Comparison of ENCODE assay signal across 1 cellular context in the genomic region with DNA sequence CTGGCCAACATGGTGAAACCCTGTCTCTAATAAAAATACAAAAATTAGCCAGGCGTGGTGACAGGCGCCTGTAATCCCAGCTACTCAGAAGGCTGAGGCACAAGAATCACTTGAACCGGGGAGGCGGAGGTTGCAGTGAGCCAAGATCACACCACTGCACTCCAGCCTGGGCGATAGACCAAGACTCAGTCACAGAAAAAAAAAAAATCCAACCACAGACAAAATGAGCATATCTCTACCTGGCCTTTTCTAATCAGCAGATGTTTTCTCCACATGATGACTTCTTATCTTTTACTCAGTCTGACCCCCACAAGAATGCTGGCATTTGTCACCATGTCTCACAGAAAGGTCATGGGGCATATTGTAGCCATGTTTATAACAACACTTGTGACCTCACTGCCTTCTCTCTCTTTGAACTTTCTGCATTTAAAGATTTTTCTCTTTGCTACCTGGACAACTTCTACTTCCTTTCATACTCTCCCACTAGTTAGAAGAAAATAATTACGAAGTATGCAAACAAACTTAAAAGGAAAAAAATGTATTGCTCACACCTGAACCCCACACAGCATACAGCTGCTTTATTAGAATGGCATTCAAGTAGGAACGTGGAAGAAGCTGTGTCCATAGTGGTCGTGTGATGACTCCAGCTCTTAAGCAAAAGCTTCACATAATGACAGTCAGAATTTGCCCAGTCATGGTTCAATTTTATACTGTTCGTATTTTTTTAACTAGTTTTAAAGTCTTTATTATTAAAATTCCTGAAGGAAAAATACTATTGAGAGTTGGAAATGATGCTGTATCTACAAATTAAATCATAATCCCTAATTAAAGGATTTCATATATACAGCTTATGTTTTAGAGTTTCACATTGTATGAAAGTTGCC.
TF ChIP-seq lines count a peak whose summit lies in the region.

No MANE protein-coding gene starts in this region.

TF ChIP-seq in K562, 482 proteins besides CTCF, POLR2A, EP300 and RAD21 (continued from another document and continues in another):
- TF ChIP-seq SAP30 (IDR thresholded peaks at IDR 0.05; ENCODE audit: borderline replicate concordance, insufficient read depth, low read depth, low read length, poor library complexity, severe bottlenecking) = no peak
- TF ChIP-seq, protein P1, sequence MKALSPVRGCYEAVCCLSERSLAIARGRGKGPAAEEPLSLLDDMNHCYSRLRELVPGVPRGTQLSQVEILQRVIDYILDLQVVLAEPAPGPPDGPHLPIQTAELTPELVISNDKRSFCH (CRISPR knock-in tag; IDR thresholded peaks at IDR 0.05) = no peak
- TF ChIP-seq, protein P1 (tag; IDR thresholded peaks at IDR 0.05) = no peak
- no peak for TF ChIP-seq KLF1 (tag; IDR thresholded peaks at IDR 0.05)
- TF ChIP-seq, protein P2, sequence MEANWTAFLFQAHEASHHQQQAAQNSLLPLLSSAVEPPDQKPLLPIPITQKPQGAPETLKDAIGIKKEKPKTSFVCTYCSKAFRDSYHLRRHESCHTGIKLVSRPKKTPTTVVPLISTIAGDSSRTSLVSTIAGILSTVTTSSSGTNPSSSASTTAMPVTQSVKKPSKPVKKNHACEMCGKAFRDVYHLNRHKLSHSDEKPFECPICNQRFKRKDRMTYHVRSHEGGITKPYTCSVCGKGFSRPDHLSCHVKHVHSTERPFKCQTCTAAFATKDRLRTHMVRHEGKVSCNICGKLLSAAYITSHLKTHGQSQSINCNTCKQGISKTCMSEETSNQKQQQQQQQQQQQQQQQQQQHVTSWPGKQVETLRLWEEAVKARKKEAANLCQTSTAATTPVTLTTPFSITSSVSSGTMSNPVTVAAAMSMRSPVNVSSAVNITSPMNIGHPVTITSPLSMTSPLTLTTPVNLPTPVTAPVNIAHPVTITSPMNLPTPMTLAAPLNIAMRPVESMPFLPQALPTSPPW (CRISPR knock-in tag; IDR thresholded peaks at IDR 0.05) = no peak
- TF ChIP-seq ARID1B (IDR thresholded peaks at IDR 0.05) = 0 out of 2 replicates have a peak, but pooled peaks have one; percentile 26
- TF ChIP-seq PHTF2 (CRISPR knock-in tag; IDR thresholded peaks at IDR 0.05) = no peak
- no peak for TF ChIP-seq FOXJ2 (tag; IDR thresholded peaks at IDR 0.05)
- no peak for TF ChIP-seq PPARD (CRISPR knock-in tag; IDR thresholded peaks at IDR 0.05)
- TF ChIP-seq NR2C1 (IDR thresholded peaks at IDR 0.05) = peak; percentile 42; the same call in 1 of the 2 replicates
- TF ChIP-seq NR2C1 (tag; IDR thresholded peaks at IDR 0.05) = peak; percentile 82
- no peak for TF ChIP-seq MYBL2 (IDR thresholded peaks at IDR 0.05; ENCODE audit: low read depth)
- no peak for TF ChIP-seq MYBL2 (CRISPR knock-in tag; IDR thresholded peaks at IDR 0.05; ENCODE audit: borderline replicate concordance)
- TF ChIP-seq, protein P3, sequence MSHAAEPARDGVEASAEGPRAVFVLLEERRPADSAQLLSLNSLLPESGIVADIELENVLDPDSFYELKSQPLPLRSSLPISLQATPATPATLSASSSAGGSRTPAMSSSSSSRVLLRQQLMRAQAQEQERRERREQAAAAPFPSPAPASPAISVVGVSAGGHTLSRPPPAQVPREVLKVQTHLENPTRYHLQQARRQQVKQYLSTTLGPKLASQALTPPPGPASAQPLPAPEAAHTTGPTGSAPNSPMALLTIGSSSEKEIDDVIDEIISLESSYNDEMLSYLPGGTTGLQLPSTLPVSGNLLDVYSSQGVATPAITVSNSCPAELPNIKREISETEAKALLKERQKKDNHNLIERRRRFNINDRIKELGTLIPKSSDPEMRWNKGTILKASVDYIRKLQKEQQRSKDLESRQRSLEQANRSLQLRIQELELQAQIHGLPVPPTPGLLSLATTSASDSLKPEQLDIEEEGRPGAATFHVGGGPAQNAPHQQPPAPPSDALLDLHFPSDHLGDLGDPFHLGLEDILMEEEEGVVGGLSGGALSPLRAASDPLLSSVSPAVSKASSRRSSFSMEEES (CRISPR knock-in tag; IDR thresholded peaks at IDR 0.05) = no peak
- TF ChIP-seq, protein P4, sequence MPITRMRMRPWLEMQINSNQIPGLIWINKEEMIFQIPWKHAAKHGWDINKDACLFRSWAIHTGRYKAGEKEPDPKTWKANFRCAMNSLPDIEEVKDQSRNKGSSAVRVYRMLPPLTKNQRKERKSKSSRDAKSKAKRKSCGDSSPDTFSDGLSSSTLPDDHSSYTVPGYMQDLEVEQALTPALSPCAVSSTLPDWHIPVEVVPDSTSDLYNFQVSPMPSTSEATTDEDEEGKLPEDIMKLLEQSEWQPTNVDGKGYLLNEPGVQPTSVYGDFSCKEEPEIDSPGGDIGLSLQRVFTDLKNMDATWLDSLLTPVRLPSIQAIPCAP (CRISPR knock-in tag; IDR thresholded peaks at IDR 0.05; ENCODE audit: borderline replicate concordance) = no peak
- peak; percentile 65 for TF ChIP-seq MAFG (tag; conservative IDR thresholded peaks at IDR 0.05)
- no peak for TF ChIP-seq NR2F6 (CRISPR knock-in tag; IDR thresholded peaks at IDR 0.05)
- no peak for TF ChIP-seq KLF6 (CRISPR knock-in tag; IDR thresholded peaks at IDR 0.05; ENCODE audit: borderline replicate concordance)
- TF ChIP-seq, protein P5, sequence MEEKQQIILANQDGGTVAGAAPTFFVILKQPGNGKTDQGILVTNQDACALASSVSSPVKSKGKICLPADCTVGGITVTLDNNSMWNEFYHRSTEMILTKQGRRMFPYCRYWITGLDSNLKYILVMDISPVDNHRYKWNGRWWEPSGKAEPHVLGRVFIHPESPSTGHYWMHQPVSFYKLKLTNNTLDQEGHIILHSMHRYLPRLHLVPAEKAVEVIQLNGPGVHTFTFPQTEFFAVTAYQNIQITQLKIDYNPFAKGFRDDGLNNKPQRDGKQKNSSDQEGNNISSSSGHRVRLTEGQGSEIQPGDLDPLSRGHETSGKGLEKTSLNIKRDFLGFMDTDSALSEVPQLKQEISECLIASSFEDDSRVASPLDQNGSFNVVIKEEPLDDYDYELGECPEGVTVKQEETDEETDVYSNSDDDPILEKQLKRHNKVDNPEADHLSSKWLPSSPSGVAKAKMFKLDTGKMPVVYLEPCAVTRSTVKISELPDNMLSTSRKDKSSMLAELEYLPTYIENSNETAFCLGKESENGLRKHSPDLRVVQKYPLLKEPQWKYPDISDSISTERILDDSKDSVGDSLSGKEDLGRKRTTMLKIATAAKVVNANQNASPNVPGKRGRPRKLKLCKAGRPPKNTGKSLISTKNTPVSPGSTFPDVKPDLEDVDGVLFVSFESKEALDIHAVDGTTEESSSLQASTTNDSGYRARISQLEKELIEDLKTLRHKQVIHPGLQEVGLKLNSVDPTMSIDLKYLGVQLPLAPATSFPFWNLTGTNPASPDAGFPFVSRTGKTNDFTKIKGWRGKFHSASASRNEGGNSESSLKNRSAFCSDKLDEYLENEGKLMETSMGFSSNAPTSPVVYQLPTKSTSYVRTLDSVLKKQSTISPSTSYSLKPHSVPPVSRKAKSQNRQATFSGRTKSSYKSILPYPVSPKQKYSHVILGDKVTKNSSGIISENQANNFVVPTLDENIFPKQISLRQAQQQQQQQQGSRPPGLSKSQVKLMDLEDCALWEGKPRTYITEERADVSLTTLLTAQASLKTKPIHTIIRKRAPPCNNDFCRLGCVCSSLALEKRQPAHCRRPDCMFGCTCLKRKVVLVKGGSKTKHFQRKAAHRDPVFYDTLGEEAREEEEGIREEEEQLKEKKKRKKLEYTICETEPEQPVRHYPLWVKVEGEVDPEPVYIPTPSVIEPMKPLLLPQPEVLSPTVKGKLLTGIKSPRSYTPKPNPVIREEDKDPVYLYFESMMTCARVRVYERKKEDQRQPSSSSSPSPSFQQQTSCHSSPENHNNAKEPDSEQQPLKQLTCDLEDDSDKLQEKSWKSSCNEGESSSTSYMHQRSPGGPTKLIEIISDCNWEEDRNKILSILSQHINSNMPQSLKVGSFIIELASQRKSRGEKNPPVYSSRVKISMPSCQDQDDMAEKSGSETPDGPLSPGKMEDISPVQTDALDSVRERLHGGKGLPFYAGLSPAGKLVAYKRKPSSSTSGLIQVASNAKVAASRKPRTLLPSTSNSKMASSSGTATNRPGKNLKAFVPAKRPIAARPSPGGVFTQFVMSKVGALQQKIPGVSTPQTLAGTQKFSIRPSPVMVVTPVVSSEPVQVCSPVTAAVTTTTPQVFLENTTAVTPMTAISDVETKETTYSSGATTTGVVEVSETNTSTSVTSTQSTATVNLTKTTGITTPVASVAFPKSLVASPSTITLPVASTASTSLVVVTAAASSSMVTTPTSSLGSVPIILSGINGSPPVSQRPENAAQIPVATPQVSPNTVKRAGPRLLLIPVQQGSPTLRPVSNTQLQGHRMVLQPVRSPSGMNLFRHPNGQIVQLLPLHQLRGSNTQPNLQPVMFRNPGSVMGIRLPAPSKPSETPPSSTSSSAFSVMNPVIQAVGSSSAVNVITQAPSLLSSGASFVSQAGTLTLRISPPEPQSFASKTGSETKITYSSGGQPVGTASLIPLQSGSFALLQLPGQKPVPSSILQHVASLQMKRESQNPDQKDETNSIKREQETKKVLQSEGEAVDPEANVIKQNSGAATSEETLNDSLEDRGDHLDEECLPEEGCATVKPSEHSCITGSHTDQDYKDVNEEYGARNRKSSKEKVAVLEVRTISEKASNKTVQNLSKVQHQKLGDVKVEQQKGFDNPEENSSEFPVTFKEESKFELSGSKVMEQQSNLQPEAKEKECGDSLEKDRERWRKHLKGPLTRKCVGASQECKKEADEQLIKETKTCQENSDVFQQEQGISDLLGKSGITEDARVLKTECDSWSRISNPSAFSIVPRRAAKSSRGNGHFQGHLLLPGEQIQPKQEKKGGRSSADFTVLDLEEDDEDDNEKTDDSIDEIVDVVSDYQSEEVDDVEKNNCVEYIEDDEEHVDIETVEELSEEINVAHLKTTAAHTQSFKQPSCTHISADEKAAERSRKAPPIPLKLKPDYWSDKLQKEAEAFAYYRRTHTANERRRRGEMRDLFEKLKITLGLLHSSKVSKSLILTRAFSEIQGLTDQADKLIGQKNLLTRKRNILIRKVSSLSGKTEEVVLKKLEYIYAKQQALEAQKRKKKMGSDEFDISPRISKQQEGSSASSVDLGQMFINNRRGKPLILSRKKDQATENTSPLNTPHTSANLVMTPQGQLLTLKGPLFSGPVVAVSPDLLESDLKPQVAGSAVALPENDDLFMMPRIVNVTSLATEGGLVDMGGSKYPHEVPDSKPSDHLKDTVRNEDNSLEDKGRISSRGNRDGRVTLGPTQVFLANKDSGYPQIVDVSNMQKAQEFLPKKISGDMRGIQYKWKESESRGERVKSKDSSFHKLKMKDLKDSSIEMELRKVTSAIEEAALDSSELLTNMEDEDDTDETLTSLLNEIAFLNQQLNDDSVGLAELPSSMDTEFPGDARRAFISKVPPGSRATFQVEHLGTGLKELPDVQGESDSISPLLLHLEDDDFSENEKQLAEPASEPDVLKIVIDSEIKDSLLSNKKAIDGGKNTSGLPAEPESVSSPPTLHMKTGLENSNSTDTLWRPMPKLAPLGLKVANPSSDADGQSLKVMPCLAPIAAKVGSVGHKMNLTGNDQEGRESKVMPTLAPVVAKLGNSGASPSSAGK (IDR thresholded peaks at IDR 0.05) = no peak
- no peak for TF ChIP-seq HCFC1 (IDR thresholded peaks at IDR 0.05; ENCODE audit: low read depth, low read length)
- no peak for TF ChIP-seq EZH2 (IDR thresholded peaks at IDR 0.05; ENCODE audit: borderline replicate concordance, low read depth, low read length)
- TF ChIP-seq, protein P6, sequence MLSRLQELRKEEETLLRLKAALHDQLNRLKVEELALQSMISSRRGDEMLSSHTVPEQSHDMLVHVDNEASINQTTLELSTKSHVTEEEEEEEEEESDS (CRISPR knock-in tag; IDR thresholded peaks at IDR 0.05) = no peak
- no peak for TF ChIP-seq DPF2 (IDR thresholded peaks at IDR 0.05)
- no peak for TF ChIP-seq XRCC3 (IDR thresholded peaks at IDR 0.05)
- TF ChIP-seq NFE2L1 (tag; IDR thresholded peaks at IDR 0.05; ENCODE audit: borderline replicate concordance, low read depth) = 0 out of 2 replicates have a peak, but pooled peaks have one; percentile 47
- TF ChIP-seq CREM (IDR thresholded peaks at IDR 0.05; ENCODE audit: low read depth) = no peak
- TF ChIP-seq, protein P7, sequence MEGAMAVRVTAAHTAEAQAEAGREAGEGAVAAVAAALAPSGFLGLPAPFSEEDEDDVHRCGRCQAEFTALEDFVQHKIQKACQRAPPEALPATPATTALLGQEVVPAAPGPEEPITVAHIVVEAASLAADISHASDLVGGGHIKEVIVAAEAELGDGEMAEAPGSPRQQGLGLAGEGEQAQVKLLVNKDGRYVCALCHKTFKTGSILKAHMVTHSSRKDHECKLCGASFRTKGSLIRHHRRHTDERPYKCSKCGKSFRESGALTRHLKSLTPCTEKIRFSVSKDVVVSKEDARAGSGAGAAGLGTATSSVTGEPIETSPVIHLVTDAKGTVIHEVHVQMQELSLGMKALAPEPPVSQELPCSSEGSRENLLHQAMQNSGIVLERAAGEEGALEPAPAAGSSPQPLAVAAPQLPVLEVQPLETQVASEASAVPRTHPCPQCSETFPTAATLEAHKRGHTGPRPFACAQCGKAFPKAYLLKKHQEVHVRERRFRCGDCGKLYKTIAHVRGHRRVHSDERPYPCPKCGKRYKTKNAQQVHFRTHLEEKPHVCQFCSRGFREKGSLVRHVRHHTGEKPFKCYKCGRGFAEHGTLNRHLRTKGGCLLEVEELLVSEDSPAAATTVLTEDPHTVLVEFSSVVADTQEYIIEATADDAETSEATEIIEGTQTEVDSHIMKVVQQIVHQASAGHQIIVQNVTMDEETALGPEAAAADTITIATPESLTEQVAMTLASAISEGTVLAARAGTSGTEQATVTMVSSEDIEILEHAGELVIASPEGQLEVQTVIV (CRISPR knock-in tag; IDR thresholded peaks at IDR 0.05; ENCODE audit: borderline replicate concordance) = no peak
- TF ChIP-seq TAL1 (IDR thresholded peaks at IDR 0.05) = no peak
- TF ChIP-seq HNRNPK (IDR thresholded peaks at IDR 0.05; ENCODE audit: low read depth, low read length, poor library complexity, severe bottlenecking) = no peak
- no peak for TF ChIP-seq ZNF696 (CRISPR knock-in tag; conservative IDR thresholded peaks at IDR 0.05)
- TF ChIP-seq, protein P8, sequence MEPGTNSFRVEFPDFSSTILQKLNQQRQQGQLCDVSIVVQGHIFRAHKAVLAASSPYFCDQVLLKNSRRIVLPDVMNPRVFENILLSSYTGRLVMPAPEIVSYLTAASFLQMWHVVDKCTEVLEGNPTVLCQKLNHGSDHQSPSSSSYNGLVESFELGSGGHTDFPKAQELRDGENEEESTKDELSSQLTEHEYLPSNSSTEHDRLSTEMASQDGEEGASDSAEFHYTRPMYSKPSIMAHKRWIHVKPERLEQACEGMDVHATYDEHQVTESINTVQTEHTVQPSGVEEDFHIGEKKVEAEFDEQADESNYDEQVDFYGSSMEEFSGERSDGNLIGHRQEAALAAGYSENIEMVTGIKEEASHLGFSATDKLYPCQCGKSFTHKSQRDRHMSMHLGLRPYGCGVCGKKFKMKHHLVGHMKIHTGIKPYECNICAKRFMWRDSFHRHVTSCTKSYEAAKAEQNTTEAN (CRISPR knock-in tag; IDR thresholded peaks at IDR 0.05) = no peak
- no peak for TF ChIP-seq NRF1 (conservative IDR thresholded peaks at IDR 0.05 in 1 of 2, IDR thresholded peaks at IDR 0.05 in 1 of 2)
- TF ChIP-seq ZNF3 (CRISPR knock-in tag; IDR thresholded peaks at IDR 0.05) = no peak
- TF ChIP-seq ZNF586 (CRISPR knock-in tag; conservative IDR thresholded peaks at IDR 0.05) = no peak
- no peak for TF ChIP-seq KDM5B (IDR thresholded peaks at IDR 0.05; ENCODE audit: insufficient replicate concordance, low read depth, low read length)
- no peak for TF ChIP-seq TOE1 (IDR thresholded peaks at IDR 0.05; ENCODE audit: borderline replicate concordance)
- no peak for TF ChIP-seq TOE1 (CRISPR knock-in tag; IDR thresholded peaks at IDR 0.05; ENCODE audit: borderline replicate concordance, low read depth)
- TF ChIP-seq, protein P9, sequence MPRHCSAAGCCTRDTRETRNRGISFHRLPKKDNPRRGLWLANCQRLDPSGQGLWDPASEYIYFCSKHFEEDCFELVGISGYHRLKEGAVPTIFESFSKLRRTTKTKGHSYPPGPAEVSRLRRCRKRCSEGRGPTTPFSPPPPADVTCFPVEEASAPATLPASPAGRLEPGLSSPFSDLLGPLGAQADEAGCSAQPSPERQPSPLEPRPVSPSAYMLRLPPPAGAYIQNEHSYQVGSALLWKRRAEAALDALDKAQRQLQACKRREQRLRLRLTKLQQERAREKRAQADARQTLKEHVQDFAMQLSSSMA (CRISPR knock-in tag; IDR thresholded peaks at IDR 0.05) = no peak
